ENCODE assay signal across 1 cellular context in the genomic region with DNA sequence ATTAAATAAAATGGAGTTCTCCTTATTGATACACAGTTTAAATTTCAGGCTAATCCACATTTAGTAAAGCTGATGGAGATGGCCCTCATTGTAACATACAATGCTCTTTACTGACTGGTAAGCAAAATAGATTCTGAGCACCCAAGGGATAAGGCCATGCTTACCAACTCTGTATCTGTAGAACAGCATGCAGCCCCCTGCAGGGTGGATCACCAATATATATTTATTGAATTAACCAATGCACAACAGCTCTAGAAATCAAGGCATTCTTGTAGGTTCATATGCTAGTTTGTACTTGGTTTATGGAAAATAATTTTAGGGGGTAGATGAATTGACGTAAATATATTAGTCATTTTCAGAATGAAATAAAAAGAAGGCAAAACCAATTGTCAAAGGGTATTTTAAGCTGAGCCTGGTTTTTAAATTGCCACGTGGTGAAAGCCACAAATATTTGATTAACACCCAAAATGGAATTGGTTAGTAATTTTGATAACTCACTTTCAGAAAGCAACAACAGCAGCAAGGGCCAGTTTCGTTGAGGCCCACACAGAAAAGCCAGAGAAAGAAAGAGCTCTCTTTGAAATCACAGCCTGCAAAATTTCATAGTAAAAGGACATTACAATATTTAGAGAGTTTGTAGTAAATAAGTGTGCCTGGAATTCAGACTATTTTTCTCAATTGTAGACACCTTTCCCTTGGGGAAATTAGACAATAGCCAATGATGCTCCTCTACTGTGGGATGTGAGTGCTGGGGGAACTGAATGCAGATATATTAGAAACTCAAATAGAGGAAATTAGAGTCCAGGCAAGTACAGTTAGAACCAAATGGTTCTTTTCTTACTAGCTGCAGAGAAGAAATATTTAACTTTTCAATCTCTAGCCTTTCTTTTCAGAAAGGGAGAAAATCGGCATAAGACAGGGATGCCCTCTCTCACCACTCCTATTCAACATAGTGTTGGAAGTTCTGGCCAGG.
TF ChIP-seq lines count a peak whose summit lies in the region.

No MANE protein-coding gene starts in this region.

TF ChIP-seq in GM23338, 12 proteins besides CTCF, POLR2A, EP300 and RAD21 (continued from another document):
- TF ChIP-seq, protein P1, sequence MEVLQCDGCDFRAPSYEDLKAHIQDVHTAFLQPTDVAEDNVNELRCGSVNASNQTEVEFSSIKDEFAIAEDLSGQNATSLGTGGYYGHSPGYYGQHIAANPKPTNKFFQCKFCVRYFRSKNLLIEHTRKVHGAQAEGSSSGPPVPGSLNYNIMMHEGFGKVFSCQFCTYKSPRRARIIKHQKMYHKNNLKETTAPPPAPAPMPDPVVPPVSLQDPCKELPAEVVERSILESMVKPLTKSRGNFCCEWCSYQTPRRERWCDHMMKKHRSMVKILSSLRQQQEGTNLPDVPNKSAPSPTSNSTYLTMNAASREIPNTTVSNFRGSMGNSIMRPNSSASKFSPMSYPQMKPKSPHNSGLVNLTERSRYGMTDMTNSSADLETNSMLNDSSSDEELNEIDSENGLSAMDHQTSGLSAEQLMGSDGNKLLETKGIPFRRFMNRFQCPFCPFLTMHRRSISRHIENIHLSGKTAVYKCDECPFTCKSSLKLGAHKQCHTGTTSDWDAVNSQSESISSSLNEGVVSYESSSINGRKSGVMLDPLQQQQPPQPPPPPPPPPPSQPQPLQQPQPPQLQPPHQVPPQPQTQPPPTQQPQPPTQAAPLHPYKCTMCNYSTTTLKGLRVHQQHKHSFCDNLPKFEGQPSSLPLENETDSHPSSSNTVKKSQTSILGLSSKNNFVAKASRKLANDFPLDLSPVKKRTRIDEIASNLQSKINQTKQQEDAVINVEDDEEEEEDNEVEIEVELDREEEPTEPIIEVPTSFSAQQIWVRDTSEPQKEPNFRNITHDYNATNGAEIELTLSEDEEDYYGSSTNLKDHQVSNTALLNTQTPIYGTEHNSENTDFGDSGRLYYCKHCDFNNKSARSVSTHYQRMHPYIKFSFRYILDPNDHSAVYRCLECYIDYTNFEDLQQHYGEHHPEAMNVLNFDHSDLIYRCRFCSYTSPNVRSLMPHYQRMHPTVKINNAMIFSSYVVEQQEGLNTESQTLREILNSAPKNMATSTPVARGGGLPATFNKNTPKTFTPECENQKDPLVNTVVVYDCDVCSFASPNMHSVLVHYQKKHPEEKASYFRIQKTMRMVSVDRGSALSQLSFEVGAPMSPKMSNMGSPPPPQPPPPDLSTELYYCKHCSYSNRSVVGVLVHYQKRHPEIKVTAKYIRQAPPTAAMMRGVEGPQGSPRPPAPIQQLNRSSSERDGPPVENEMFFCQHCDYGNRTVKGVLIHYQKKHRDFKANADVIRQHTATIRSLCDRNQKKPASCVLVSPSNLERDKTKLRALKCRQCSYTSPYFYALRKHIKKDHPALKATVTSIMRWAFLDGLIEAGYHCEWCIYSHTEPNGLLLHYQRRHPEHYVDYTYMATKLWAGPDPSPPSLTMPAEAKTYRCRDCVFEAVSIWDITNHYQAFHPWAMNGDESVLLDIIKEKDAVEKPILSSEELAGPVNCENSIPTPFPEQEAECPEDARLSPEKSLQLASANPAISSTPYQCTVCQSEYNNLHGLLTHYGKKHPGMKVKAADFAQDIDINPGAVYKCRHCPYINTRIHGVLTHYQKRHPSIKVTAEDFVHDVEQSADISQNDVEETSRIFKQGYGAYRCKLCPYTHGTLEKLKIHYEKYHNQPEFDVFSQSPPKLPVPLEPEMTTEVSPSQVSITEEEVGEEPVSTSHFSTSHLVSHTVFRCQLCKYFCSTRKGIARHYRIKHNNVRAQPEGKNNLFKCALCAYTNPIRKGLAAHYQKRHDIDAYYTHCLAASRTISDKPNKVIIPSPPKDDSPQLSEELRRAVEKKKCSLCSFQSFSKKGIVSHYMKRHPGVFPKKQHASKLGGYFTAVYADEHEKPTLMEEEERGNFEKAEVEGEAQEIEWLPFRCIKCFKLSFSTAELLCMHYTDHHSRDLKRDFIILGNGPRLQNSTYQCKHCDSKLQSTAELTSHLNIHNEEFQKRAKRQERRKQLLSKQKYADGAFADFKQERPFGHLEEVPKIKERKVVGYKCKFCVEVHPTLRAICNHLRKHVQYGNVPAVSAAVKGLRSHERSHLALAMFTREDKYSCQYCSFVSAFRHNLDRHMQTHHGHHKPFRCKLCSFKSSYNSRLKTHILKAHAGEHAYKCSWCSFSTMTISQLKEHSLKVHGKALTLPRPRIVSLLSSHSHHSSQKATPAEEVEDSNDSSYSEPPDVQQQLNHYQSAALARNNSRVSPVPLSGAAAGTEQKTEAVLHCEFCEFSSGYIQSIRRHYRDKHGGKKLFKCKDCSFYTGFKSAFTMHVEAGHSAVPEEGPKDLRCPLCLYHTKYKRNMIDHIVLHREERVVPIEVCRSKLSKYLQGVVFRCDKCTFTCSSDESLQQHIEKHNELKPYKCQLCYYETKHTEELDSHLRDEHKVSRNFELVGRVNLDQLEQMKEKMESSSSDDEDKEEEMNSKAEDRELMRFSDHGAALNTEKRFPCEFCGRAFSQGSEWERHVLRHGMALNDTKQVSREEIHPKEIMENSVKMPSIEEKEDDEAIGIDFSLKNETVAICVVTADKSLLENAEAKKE (CRISPR knock-in tag; IDR thresholded peaks at IDR 0.05), result no peak
- TF ChIP-seq NANOG (IDR thresholded peaks at IDR 0.05; ENCODE audit: borderline replicate concordance) (no peak), REST (IDR thresholded peaks at IDR 0.05; ENCODE audit: unreplicated experiment) (no peak), EZH2phosphoT487 (IDR thresholded peaks at IDR 0.05; ENCODE audit: unreplicated experiment) (no peak), JUNB (IDR thresholded peaks at IDR 0.05; ENCODE audit: unreplicated experiment) (no peak), POLR2AphosphoS5 (IDR thresholded peaks at IDR 0.05; ENCODE audit: low read depth) (no peak), CREB1 (CRISPR knock-in tag; IDR thresholded peaks at IDR 0.05; ENCODE audit: low read depth) (no peak), ZNF331 (CRISPR knock-in tag; IDR thresholded peaks at IDR 0.05; ENCODE audit: low read depth) (no peak), ZNF114 (CRISPR knock-in tag; IDR thresholded peaks at IDR 0.05) (no peak), STAT1 (IDR thresholded peaks at IDR 0.05; ENCODE audit: unreplicated experiment) (no peak)
TF ChIP-seq in GM23338: peak in this region for 0.
